Comparison of ENCODE assay signal across 11 cellular contexts in genomic region chr20:10622657-10623418, GRCh38. TPM values are rescaled to one million over a fixed set of nuclear protein-coding genes. Genes with fewer than 3 reads are reported as not detected.
DNase-seq lines count a peak whose midpoint lies in the region; ATAC-seq and TF ChIP-seq lines count a peak whose summit lies in the region.
"Had no signal": no experiment of that assay in that cellular context is flagged by ENCODE, and none has a peak within 500 bp of the region (broad histone marks: within the 10 kb centered on the region; RNA-seq: fewer than 3 reads in every experiment).

No MANE protein-coding gene starts in this region.

- peak; percentile 40 for ATAC-seq in foreskin keratinocyte
- peak; percentile 86 for ATAC-seq in omental fat pad (ENCODE audit: low FRiP score)
- no peak for ATAC-seq in HG03039 (IDR thresholded peaks at IDR 0.05; ENCODE audit: unreplicated experiment)

- H3K4me1 ChIP-seq in ACC112 (ENCODE audit: control insufficient read depth, insufficient read depth, low read length, unreplicated experiment) (peaks cover 18% of the 10 kb centered on the region), foreskin keratinocyte (peaks cover 45% of the 10 kb centered on the region)

- H3K79me2 ChIP-seq in ACC112 (ENCODE audit: control insufficient read depth, insufficient read depth, low read length, unreplicated experiment): no peaks in the 10 kb centered on the region

- H3K27ac ChIP-seq in ACC112 (ENCODE audit: low read depth, low read length) (peak overlapping the region; percentile 35), foreskin keratinocyte (peak overlapping the region; percentile 83)

- in situ Hi-C loops in GM13977 (cut with MboI; ENCODE audit: low pct_unique_long_range_greater_than_20kb, low sequenced_read_pairs, unreplicated experiment): no loop called here

- DNase-seq in foreskin keratinocyte (peak in 1 of 2 donors; percentile 49), omental fat pad (ENCODE audit: low spot score) (no peak), T1000 (lab: John Stamatoyannopoulos, UW) (no peak), GM13977 (ENCODE audit: low spot score) (no peak), H7 (no peak)
- DNase-seq: ACHN, NCI-H2081 treated with DMSO at 0.1 percent for 48 hours, SIG-M5 had no signal

- no peak for TF ChIP-seq CTCF in WI38 (IDR thresholded peaks at IDR 0.05; ENCODE audit: low read depth, low read length)
- TF ChIP-seq CTCF in foreskin keratinocyte (conservative IDR thresholded peaks at IDR 0.05): no peak
- no peak for TF ChIP-seq CTCF in omental fat pad (IDR thresholded peaks at IDR 0.05)
- TF ChIP-seq CTCF in GM13977 (IDR thresholded peaks at IDR 0.05; ENCODE audit: extremely low read depth, insufficient read depth, missing control alignments): no peak

- H3K27me3 ChIP-seq in ACC112 (ENCODE audit: insufficient read depth, low read length) (no peaks in the 10 kb centered on the region), foreskin keratinocyte (no peaks in the 10 kb centered on the region), H7 (ENCODE audit: control insufficient read depth, insufficient read depth, low read length) (no peaks in the 10 kb centered on the region)

- H3K36me3 ChIP-seq in ACC112 (ENCODE audit: insufficient read depth, low read length) (no peaks in the 10 kb centered on the region), H7 (replicated peaks; ENCODE audit: control insufficient read depth, insufficient read depth, low read length) (no peaks in the 10 kb centered on the region)

- peak overlapping the region; percentile 16 for H2AFZ ChIP-seq in ACC112 (ENCODE audit: low read length, unreplicated experiment)

- H3K4me3 ChIP-seq in ACC112 (ENCODE audit: low read depth, low read length) (peak overlapping the region; percentile 55), WI38 (ENCODE audit: low read depth, low read length) (peak overlapping the region; percentile 46), H7 (ENCODE audit: insufficient read depth, low read depth, low read length) (no peak overlapping the region)

RNA-seq across cellular contexts. Expression of gene JAG1, which starts 51.0 kb away (rescaled TPM):
- total RNA-seq in foreskin keratinocyte: 150 and 236 TPM in 2 replicates
- polyA plus RNA-seq in foreskin keratinocyte: 29.9 and 36.7 TPM in 2 replicates
- total RNA-seq in omental fat pad: 100 to 1,000 TPM in 1 of 4 donors, 10 to 100 TPM in 3; 64.2 to 153 (median 85.7) TPM
- total RNA-seq in H7 (2014; rRNA removed; shearing (Covaris generic)): 21.9 and 30.0 TPM in 2 replicates
